ENCODE assay signal across 8 cellular contexts in genomic region chr3:42780892-42781700, GRCh38. TPM values are rescaled to one million over a fixed set of nuclear protein-coding genes. Genes with fewer than 3 reads are reported as not detected.
A peak's percentile ranks its signal among the peaks of the same experiment; 100 is the strongest.
DNase-seq lines count a peak whose midpoint lies in the region; ATAC-seq, FAIRE-seq and TF ChIP-seq lines count a peak whose summit lies in the region.

No MANE protein-coding gene starts in this region.

- no peak overlapping the region for H3K27ac Mint-ChIP-seq in Calu3 (ENCODE audit: unreplicated experiment)

- no peak overlapping the region for H3K23ac ChIP-seq in H1 (ENCODE audit: insufficient read length)

- no peak overlapping the region for H3K18ac ChIP-seq in H1 (ENCODE audit: extremely low read depth, low read length)

- FAIRE-seq in H1 (lab: Jason Lieb, UNC) = peak; percentile 28

- no peaks in the 10 kb centered on the region for H3K36me3 Mint-ChIP-seq in Calu3 (ENCODE audit: insufficient read depth, unreplicated experiment)

- no peak overlapping the region for H3K4me3 Mint-ChIP-seq in Calu3 (ENCODE audit: low read depth, unreplicated experiment)

- H4K5ac ChIP-seq in H1 (ENCODE audit: insufficient read length, low read depth, low read length) = no peak overlapping the region

- no TSS peak for BruUV-seq in Calu3 (replicated peaks; lab: Mats Ljungman, UMichigan)

- no peak overlapping the region for H3K56ac ChIP-seq in H1 (replicated peaks; ENCODE audit: insufficient read length, low read depth, low read length)

- no peak overlapping the region for H2AFZ ChIP-seq in H1 (ENCODE audit: low read length)

- H3K4me3 ChIP-seq in RWPE2 (ENCODE audit: severe bottlenecking) (no peak overlapping the region), H1 (ENCODE audit: extremely low read depth in 1 of 4, insufficient read depth in 2 of 4, low read depth in 3 of 4, low read length in 4 of 4) (no peak overlapping the region)

- no peak overlapping the region for H2BK12ac ChIP-seq in H1 (ENCODE audit: low read depth, low read length)

- H2BK5ac ChIP-seq in H1 (ENCODE audit: low read depth, low read length) = 0 out of 2 replicates have a peak overlapping the region, but pooled peaks have one; percentile 18

- DNase-seq in Calu3 (peak; percentile 36), RWPE2 (ENCODE audit: low spot score) (no peak), H1 (ENCODE audit: low read depth in 1 of 2, low spot score in 2 of 2) (no peak), midbrain (lab: John Stamatoyannopoulos, UW) (peak; percentile 69), occipital lobe (lab: John Stamatoyannopoulos, UW) (no peak)

- peaks cover 14% of the 10 kb centered on the region for H3K4me1 Mint-ChIP-seq in Calu3 (ENCODE audit: low read depth, unreplicated experiment)

- no peak overlapping the region for H2BK15ac ChIP-seq in H1 (ENCODE audit: low read length)

- TF ChIP-seq RAD21 in H1 (IDR thresholded peaks at IDR 0.05 in 1 of 2, conservative IDR thresholded peaks at IDR 0.05 in 1 of 2; ENCODE audit: low read depth in 2 of 2, low read length in 2 of 2) = peak; percentile 75 to 77

- H3K27ac ChIP-seq in RWPE2 (ENCODE audit: poor library complexity, severe bottlenecking) (no peak overlapping the region), H1 (ENCODE audit: low read depth, low read length) (no peak overlapping the region)

- H3K27me3 Mint-ChIP-seq in Calu3 (ENCODE audit: unreplicated experiment) = no peaks in the 10 kb centered on the region

- WGBS in H1 (ENCODE audit: extremely low coverage in 1 of 2, insufficient coverage in 1 of 2, insufficient read length in 1 of 2, insufficient replicate concordance in 2 of 2, low coverage in 1 of 2, low lambda C conversion rate in 2 of 2, missing lambda C conversion rate in 1 of 2), 2 experiments = 71% methylated on average over 10 of the region's 11 CpGs; no CpG with 5 or more reads in 1 of the 2 experiments

- no peaks in the 10 kb centered on the region for H3K79me1 ChIP-seq in H1 (ENCODE audit: low read depth, low read length)

- intact Hi-C loops in Calu3 (cut with micrococcal nuclease; ENCODE audit: unreplicated experiment) = loop anchor here (2.0 kb wide), 3 partner anchors 50 to 100 kb away; no protein-coding TSS in a partner anchor

- H3K4me1 ChIP-seq in RWPE2 (ENCODE audit: insufficient read depth, poor library complexity, severe bottlenecking) (peaks cover 27% of the 10 kb centered on the region), H1 (replicated peaks in 1 of 4; ENCODE audit: control insufficient read depth in 3 of 4, insufficient read depth in 4 of 4, low read length in 3 of 4) (peaks cover 0 to 3% (median 0%) of the 10 kb centered on the region in 4 experiments; a peak in 2 of 7 replicates)

- TF ChIP-seq EP300 in H1 (IDR thresholded peaks at IDR 0.05; ENCODE audit: borderline replicate concordance in 1 of 2, low read depth in 2 of 2, low read length in 2 of 2) = no peak

- no peak overlapping the region for H2BK20ac ChIP-seq in H1 (ENCODE audit: low read length)

- H3K9ac ChIP-seq in H1 (replicated peaks in 1 of 4; ENCODE audit: extremely low read depth in 1 of 4, low read depth in 3 of 4, low read length in 3 of 4) = no peak overlapping the region

- H2AK5ac ChIP-seq in H1 (ENCODE audit: low read depth, low read length) = no peak overlapping the region

- POLR2A ChIA-PET in H1 (lab: Charles Lee; ENCODE audit: partially characterized antibody) = interaction anchor here (3.1 kb wide), 1 partner anchor 23 kb away, joined by 15 read pairs; the partner anchor contains the start of gene HIGD1A

- no peaks in the 10 kb centered on the region for H3K9me3 Mint-ChIP-seq in Calu3 (ENCODE audit: low read depth, unreplicated experiment)

- no peaks in the 10 kb centered on the region for H3K27me3 ChIP-seq in RWPE2 (ENCODE audit: insufficient read depth, poor library complexity, severe bottlenecking)
- H3K27me3 ChIP-seq in H1 (replicated peaks in 1 of 4; ENCODE audit: control insufficient read depth in 3 of 4, extremely low read depth in 1 of 4, insufficient read depth in 3 of 4, low read length in 3 of 4) = no peaks in the 10 kb centered on the region

- ATAC-seq in GM19023 (IDR thresholded peaks at IDR 0.05; ENCODE audit: unreplicated experiment) = peak; percentile 62
- peak; percentile 53; the same call in 2 of the 3 replicates for ATAC-seq in RWPE2 (ENCODE audit: low read depth)
- no peak for ATAC-seq in HG03095 (IDR thresholded peaks at IDR 0.05; ENCODE audit: unreplicated experiment)

- no peaks in the 10 kb centered on the region for H3K23me2 ChIP-seq in H1 (ENCODE audit: low read depth, low read length)

- H3K4ac ChIP-seq in H1 (replicated peaks; ENCODE audit: insufficient read length, low read depth, low read length) = no peak overlapping the region

- H3K4me2 ChIP-seq in H1 (ENCODE audit: insufficient read depth in 1 of 2, low read depth in 2 of 2, low read length in 2 of 2) = no peak overlapping the region

- peaks cover 0 to 3% of the 10 kb centered on the region in 2 experiments for H4K20me1 ChIP-seq in H1 (replicated peaks in 1 of 2; ENCODE audit: control insufficient read depth in 1 of 2, insufficient read depth in 2 of 2, low read length in 2 of 2)

- CTCF ChIA-PET in Calu3 (lab: Charles Lee) = interaction anchor here (1.3 to 2.1 kb wide), 2 partner anchors 50 to 100 kb away, joined by 4 to 20 read pairs; no protein-coding TSS in a partner anchor
- CTCF ChIA-PET in H1 (lab: Charles Lee; ENCODE audit: partially characterized antibody) = interaction anchor here (0.7 to 3.7 kb wide), 21 partner anchors 11 to 302 kb away, joined by 3 to 27 read pairs (median 5); partner anchors contain the start of gene ACKR2

- H3K9me3 ChIP-seq in RWPE2 (ENCODE audit: severe bottlenecking) (no peaks in the 10 kb centered on the region), H1 (ENCODE audit: insufficient read depth in 2 of 2, low read depth in 1 of 2, low read length in 1 of 2) (no peaks in the 10 kb centered on the region)

- H2BK120ac ChIP-seq in H1 (replicated peaks; ENCODE audit: low read depth, low read length) = no peak overlapping the region

- TF ChIP-seq POLR2A in H1 (IDR thresholded peaks at IDR 0.05; ENCODE audit: control extremely low read depth in 1 of 2, low read depth in 2 of 2, low read length in 2 of 2) = no peak

- H3K14ac ChIP-seq in H1 (ENCODE audit: insufficient read length) = no peak overlapping the region

- H3K36me3 ChIP-seq in RWPE2 (ENCODE audit: low read depth) (peaks cover 27% of the 10 kb centered on the region), H1 (ENCODE audit: control insufficient read depth in 2 of 4, insufficient read depth in 4 of 4, low read length in 3 of 4) (peaks cover 0 to 14% (median 6%) of the 10 kb centered on the region in 4 experiments; a peak in 4 of 8 replicates)

- H4K91ac ChIP-seq in H1 (replicated peaks; ENCODE audit: insufficient read length, low read length) = no peak overlapping the region

- H4K8ac ChIP-seq in H1 (ENCODE audit: extremely low read depth, insufficient read depth, low read length) = no peak overlapping the region

- peak; percentile 64 for TF ChIP-seq CTCF in Calu3 (IDR thresholded peaks at IDR 0.05; ENCODE audit: unreplicated experiment)
- TF ChIP-seq CTCF in LNCAP (IDR thresholded peaks at IDR 0.05) = peak; percentile 79
- peak; percentile 85 for TF ChIP-seq CTCF in RWPE2 (IDR thresholded peaks at IDR 0.05; ENCODE audit: poor library complexity, severe bottlenecking)
- TF ChIP-seq CTCF in H1 (IDR thresholded peaks at IDR 0.05; ENCODE audit: control extremely low read depth in 1 of 3, insufficient read depth in 1 of 3, low read depth in 1 of 3, low read length in 3 of 3) = peak in 2 of 3 experiments; percentile 54 to 67; a peak in 2 of 4 replicates

- no peaks in the 10 kb centered on the region for H3K79me2 ChIP-seq in H1 (ENCODE audit: control insufficient read depth in 1 of 2, insufficient read depth in 2 of 2, low read length in 2 of 2)

TF ChIP-seq in H1, 55 proteins besides CTCF, POLR2A, EP300 and RAD21 (continues in another document):
- 0 out of 2 replicates have a peak, but pooled peaks have one; percentile 20 for TF ChIP-seq TEAD4 (IDR thresholded peaks at IDR 0.05; ENCODE audit: low read depth, low read length)
- TF ChIP-seq SUZ12 (IDR thresholded peaks at IDR 0.05; ENCODE audit: low read length) = no peak

RNA-seq across cellular contexts. Expression of gene CCDC13, which starts 8.0 kb away (rescaled TPM):
- total RNA-seq in Calu3 (2022) (0.66 and 0.68 TPM in 2 replicates), occipital lobe (3.6 TPM)
- total RNA-seq in H1 (2021; fragmentation: NEBNext Ultra II Directional; extraction: Animal tissue kit (Norgen Biotek cat#: 25700)) = not detected in 2 replicates
- polyA plus RNA-seq in H1 (2011; rRNA removed) = 0.06 and 0.09 TPM in 2 replicates
- polyA plus RNA-seq in H1 (2011; cell fraction: cytosol; rRNA removed) = 0.47 TPM
- 0.63 TPM for polyA plus RNA-seq in H1 (2011; cell fraction: nucleus; rRNA removed)
- 0.17 to 0.50 TPM in 2 of 4 replicates, not detected in the others for polyA plus RNA-seq in H1 (2012, experiment 1 of 2)
- polyA plus RNA-seq in H1 (2012, experiment 2 of 2) = not detected
- 0.34 TPM for polyA plus RNA-seq in H1 (2013, experiment 1 of 2)
- 0.40 TPM for polyA plus RNA-seq in H1 (2013, experiment 2 of 2)
- polyA minus RNA-seq in H1 (2011; rRNA and poly(A)+ RNA removed) = 0.19 TPM in 1 of 2 replicates, not detected in the other
- polyA minus RNA-seq in H1 (2011; cell fraction: cytosol; rRNA and poly(A)+ RNA removed) = not detected
- polyA minus RNA-seq in H1 (2011; cell fraction: nucleus; rRNA and poly(A)+ RNA removed) = not detected

RNA-seq across cellular contexts. Expression of gene HIGD1A, which starts 23.2 kb away (rescaled TPM):
- total RNA-seq in Calu3 (2022) (88.1 and 90.4 TPM in 2 replicates), occipital lobe (117 TPM)
- 94.7 and 95.4 TPM in 2 replicates for total RNA-seq in H1 (2021; fragmentation: NEBNext Ultra II Directional; extraction: Animal tissue kit (Norgen Biotek cat#: 25700))
- polyA plus RNA-seq in H1 (2011; rRNA removed) = 33.5 and 67.3 TPM in 2 replicates
- polyA plus RNA-seq in H1 (2011; cell fraction: cytosol; rRNA removed) = 106 TPM
- polyA plus RNA-seq in H1 (2011; cell fraction: nucleus; rRNA removed) = 7.9 TPM
- polyA plus RNA-seq in H1 (2012, experiment 1 of 2) = 60.1 to 100 TPM (median 79.3 TPM) in 4 replicates
- 55.6 TPM for polyA plus RNA-seq in H1 (2012, experiment 2 of 2)
- 97.9 TPM for polyA plus RNA-seq in H1 (2013, experiment 1 of 2)
- polyA plus RNA-seq in H1 (2013, experiment 2 of 2) = 106 TPM
- 22.6 and 37.3 TPM in 2 replicates for polyA minus RNA-seq in H1 (2011; rRNA and poly(A)+ RNA removed)
- polyA minus RNA-seq in H1 (2011; cell fraction: cytosol; rRNA and poly(A)+ RNA removed) = 27.4 TPM
- polyA minus RNA-seq in H1 (2011; cell fraction: nucleus; rRNA and poly(A)+ RNA removed) = 17.6 TPM

RNA-seq across cellular contexts. Expression of gene ACKR2, which starts 28.1 kb away (rescaled TPM):
- total RNA-seq in Calu3 (2022) (0.45 and 1.5 TPM in 2 replicates), occipital lobe (0.16 TPM)
- total RNA-seq in H1 (2021; fragmentation: NEBNext Ultra II Directional; extraction: Animal tissue kit (Norgen Biotek cat#: 25700)) = 0.09 and 0.17 TPM in 2 replicates
- 0.09 and 0.12 TPM in 2 replicates for polyA plus RNA-seq in H1 (2011; rRNA removed)
- not detected for polyA plus RNA-seq in H1 (2011; cell fraction: cytosol; rRNA removed)
- polyA plus RNA-seq in H1 (2011; cell fraction: nucleus; rRNA removed) = 0.11 TPM
- 0.09 to 0.26 TPM (median 0.15 TPM) in 4 replicates for polyA plus RNA-seq in H1 (2012, experiment 1 of 2)
- not detected for polyA plus RNA-seq in H1 (2012, experiment 2 of 2)
- 0.22 TPM for polyA plus RNA-seq in H1 (2013, experiment 1 of 2)
- polyA plus RNA-seq in H1 (2013, experiment 2 of 2) = 0.09 TPM
- polyA minus RNA-seq in H1 (2011; rRNA and poly(A)+ RNA removed) = 0.28 and 0.80 TPM in 2 replicates
- polyA minus RNA-seq in H1 (2011; cell fraction: cytosol; rRNA and poly(A)+ RNA removed) = not detected
- 1.4 TPM for polyA minus RNA-seq in H1 (2011; cell fraction: nucleus; rRNA and poly(A)+ RNA removed)

Comparison
In these comparisons a context has a peak if more than half of its experiments do, and no peak if none do; other contexts are left out.
1. DNase-seq: peak in Calu3 (single experiment) and midbrain (single experiment); none in RWPE2 (single experiment), H1 (0 of 2) and occipital lobe (single experiment).
2. Peak in every context shown above with its lines, with median percentiles within 50 percentile points of each other: CTCF ChIP-seq.